ENCODE assay signal across 8 cellular contexts in the genomic region with DNA sequence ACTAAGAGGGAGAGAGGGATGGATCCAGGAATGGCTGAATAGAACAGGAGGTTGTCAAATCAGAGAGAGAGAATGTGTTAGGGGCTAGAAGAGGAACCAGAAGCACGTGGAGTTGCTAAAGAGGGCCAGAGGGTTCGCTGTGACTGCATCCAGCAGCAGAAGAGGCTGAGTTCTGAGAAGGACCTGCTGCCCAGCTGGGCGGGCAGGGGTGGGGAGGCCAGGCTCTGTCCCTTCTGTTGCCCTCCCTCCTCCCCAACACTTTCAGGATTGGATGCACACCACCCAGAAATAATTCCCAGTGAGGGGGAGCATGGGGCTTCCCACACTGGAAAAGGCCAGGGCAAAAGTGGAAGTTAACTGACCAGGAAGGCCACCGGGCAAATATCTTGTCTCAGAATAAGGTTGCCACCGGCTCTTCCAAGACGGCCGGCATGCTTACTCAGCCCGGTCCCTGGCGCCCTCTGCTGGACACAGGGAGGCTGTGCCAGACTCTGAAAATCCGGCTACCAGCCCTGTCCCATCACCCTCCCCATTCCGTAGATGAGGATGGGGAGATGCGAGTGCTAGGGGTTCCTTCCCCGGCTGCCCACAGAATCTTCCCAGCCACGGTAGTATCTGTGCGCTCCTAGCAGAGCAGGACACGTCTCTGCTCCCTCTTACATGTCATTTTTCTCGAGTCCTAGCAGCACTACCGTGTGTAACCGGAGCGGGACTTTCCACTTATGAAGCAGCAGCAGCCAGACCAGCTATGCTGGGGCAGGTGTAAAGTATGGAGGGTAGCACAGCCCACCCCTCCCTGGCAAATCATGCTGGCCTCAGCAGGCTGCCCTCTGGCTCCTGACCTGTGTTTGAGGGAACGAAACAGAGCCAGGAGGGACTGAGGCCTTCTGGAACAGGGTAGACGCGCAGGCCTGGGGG. TPM values are rescaled to one million over a fixed set of nuclear protein-coding genes. Genes with fewer than 3 reads are reported as not detected.
DNase-seq lines count a peak whose midpoint lies in the region; ATAC-seq and TF ChIP-seq lines count a peak whose summit lies in the region.

No MANE protein-coding gene starts in this region.

- peak; percentile 61 for ATAC-seq in GM21515 (IDR thresholded peaks at IDR 0.05; ENCODE audit: unreplicated experiment)

- no peak overlapping the region for H3K27ac Mint-ChIP-seq in MCF 10A (ENCODE audit: low read depth, unreplicated experiment)

- peaks cover 8 to 43% (median 19%) of the 10 kb centered on the region in 6 donors for H3K4me1 ChIP-seq in spleen

- CTCF ChIA-PET in BJ (lab: Yijun Ruan, JAX) (interaction anchor here (0.8 to 19.9 kb wide), 15 partner anchors 12 to 139 kb away, joined by 3 to 203 read pairs (median 4); a partner anchor contains a TSS), MCF 10A (lab: Yijun Ruan, JAX) (interaction anchor here (0.5 to 13.2 kb wide), 20 partner anchors 11 to 234 kb away, joined by 3 to 180 read pairs (median 3); a partner anchor contains a TSS)

- WGBS in spleen, 5 donors: 28 to 46% (median 38%) methylated on average over 16 to 23 of the region's 23 CpGs

- no peak overlapping the region for H3K4me3 Mint-ChIP-seq in MCF 10A (ENCODE audit: unreplicated experiment)

- H3K9me3 Mint-ChIP-seq in MCF 10A (ENCODE audit: unreplicated experiment): no peaks in the 10 kb centered on the region

- no TSS peak for BruUV-seq in MCF 10A (replicated peaks; lab: Mats Ljungman, UMichigan)

- H3K36me3 Mint-ChIP-seq in MCF 10A (ENCODE audit: insufficient read depth, unreplicated experiment): peaks cover 18% of the 10 kb centered on the region

- H3K36me3 ChIP-seq in BJ (ENCODE audit: control insufficient read depth, insufficient read depth, low read length) (peaks cover 13% of the 10 kb centered on the region), spleen (peaks cover 0 to 73% (median 4%) of the 10 kb centered on the region in 6 donors)

- no peaks in the 10 kb centered on the region for H3K27me3 Mint-ChIP-seq in MCF 10A (ENCODE audit: insufficient read depth, unreplicated experiment)

- H3K27ac ChIP-seq in spleen: peak overlapping the region in 4 of 8 donors; percentile 43 to 70 (median 58)

- H3K27me3 ChIP-seq in BJ (ENCODE audit: control insufficient read depth, insufficient read depth, low read length) (no peaks in the 10 kb centered on the region), spleen (replicated peaks in 1 of 7) (peaks cover 0 to 7% (median 0%) of the 10 kb centered on the region in 7 donors)

- H3K4me3 ChIP-seq in BJ (ENCODE audit: low read depth, low read length): no peak overlapping the region
- no peak overlapping the region for H3K4me3 ChIP-seq in WI38 (ENCODE audit: low read depth, low read length)
- peak overlapping the region in 1 of 8 donors; percentile 21 for H3K4me3 ChIP-seq in spleen

- DNase-seq in BJ (ENCODE audit: low read depth) (no peak), NCI-H1694 treated with DMSO at 0.1 percent for 48 hours (lab: John Stamatoyannopoulos, UW) (peak; percentile 43), MCF 10A (ENCODE audit: unreplicated experiment) (peak; percentile 84), iPS-NIHi7 (ENCODE audit: extremely low spot score) (peak; percentile 91), spleen (peak; percentile 97), cortex of kidney (lab: John Stamatoyannopoulos, UW) (no peak)

- intact Hi-C loops in MCF 10A (cut with micrococcal nuclease) (loop anchor here (1.0 to 5.0 kb wide), 8 partner anchors 39 to 273 kb away; no protein-coding TSS in a partner anchor), spleen (cut with DNase I; ENCODE audit: low total_unique reads) (loop anchor here (5.0 to 10.0 kb wide), 3 partner anchors 70 to 273 kb away; no protein-coding TSS in a partner anchor)

- TF ChIP-seq CTCF in BJ (IDR thresholded peaks at IDR 0.05; ENCODE audit: insufficient read depth, low read depth, low read length) (peak; percentile 97), WI38 (IDR thresholded peaks at IDR 0.05; ENCODE audit: low read depth, low read length) (peak; percentile 90), MCF 10A (IDR thresholded peaks at IDR 0.05; ENCODE audit: unreplicated experiment) (peak; percentile 95), spleen (IDR thresholded peaks at IDR 0.05 in 8 of 11, conservative IDR thresholded peaks at IDR 0.05 in 3 of 11) (peak; percentile 90 to 99 (median 96))

- POLR2A ChIA-PET in BJ (lab: Charles Lee) (no interaction called here), MCF 10A (lab: Yijun Ruan, JAX) (no interaction called here)

- peaks cover 6% of the 10 kb centered on the region for H3K4me1 Mint-ChIP-seq in MCF 10A (ENCODE audit: insufficient read depth, unreplicated experiment)

- no peaks in the 10 kb centered on the region for H3K9me3 ChIP-seq in spleen

- TF ChIP-seq POLR2A in spleen (IDR thresholded peaks at IDR 0.05): no peak

RNA-seq across cellular contexts. Expression of a gene that starts 46.8 kb away (rescaled TPM):
- polyA plus RNA-seq in BJ (2011; rRNA removed) (not detected in 2 replicates), spleen (under 1 TPM in 1 of 3 donors, not detected in 2; 0.10 TPM)
- not detected in 2 replicates for polyA minus RNA-seq in BJ (2011; rRNA and poly(A)+ RNA removed)
- total RNA-seq in MCF 10A (2022) (0.32 TPM in 1 of 2 replicates, not detected in the other), spleen (1 to 10 TPM in 1 of 7 donors, under 1 TPM in 1, not detected in 5; 0.47 to 1.6 TPM)

Comparison
In these comparisons a context has a peak if more than half of its experiments do, and no peak if none do; other contexts are left out.
1. DNase-seq: peak in NCI-H1694 treated with DMSO at 0.1 percent for 48 hours (single experiment), MCF 10A (single experiment), iPS-NIHi7 (single experiment) and spleen (single experiment); none in BJ (single experiment) and cortex of kidney (single experiment).
2. Peak in every context shown above with its lines, with median percentiles within 50 percentile points of each other: CTCF ChIP-seq.